Comparison of ENCODE assay signal across 9 cellular contexts in genomic region chrX:140817943-140818342, GRCh38.
DNase-seq lines count a peak whose midpoint lies in the region; ATAC-seq and TF ChIP-seq lines count a peak whose summit lies in the region.
"Had no signal": no experiment of that assay in that cellular context is flagged by ENCODE, and none has a peak within 500 bp of the region (broad histone marks: within the 10 kb centered on the region; RNA-seq: fewer than 3 reads in every experiment).

No MANE protein-coding gene starts in this region.

- H3K27ac Mint-ChIP-seq in chondrocyte (ENCODE audit: unreplicated experiment): no peak overlapping the region
- H3K27ac Mint-ChIP-seq in osteocyte (ENCODE audit: unreplicated experiment): no peak overlapping the region
- H3K27ac Mint-ChIP-seq: IgD-negative memory B cell had no signal

- H3K36me3 Mint-ChIP-seq in chondrocyte (ENCODE audit: low read depth) (no peaks in the 10 kb centered on the region), osteocyte (ENCODE audit: unreplicated experiment) (no peaks in the 10 kb centered on the region)
- H3K36me3 Mint-ChIP-seq: IgD-negative memory B cell had no signal

- H3K27ac ChIP-seq in MM.1S (ENCODE audit: low read length): no peak overlapping the region
- H3K27ac ChIP-seq in sigmoid colon: no peak overlapping the region
- no peak overlapping the region for H3K27ac ChIP-seq in thyroid gland

- TF ChIP-seq EP300 in sigmoid colon (IDR thresholded peaks at IDR 0.05): no peak

- H3K4me3 ChIP-seq in MM.1S (ENCODE audit: low read length): no peak overlapping the region
- H3K4me3 ChIP-seq in sigmoid colon: no peak overlapping the region
- H3K4me3 ChIP-seq in thyroid gland (replicated peaks in 1 of 3): no peak overlapping the region

- no peak overlapping the region for H2AFZ ChIP-seq in MM.1S (ENCODE audit: low read length)

- intact Hi-C loops in sigmoid colon (cut with DNase I) (no loop called here), sciatic nerve (cut with DNase I) (no loop called here), thyroid gland (cut with DNase I) (no loop called here)

- H3K9me3 Mint-ChIP-seq in chondrocyte (ENCODE audit: low read depth) (peaks cover 14% of the 10 kb centered on the region), osteocyte (ENCODE audit: unreplicated experiment) (peaks cover 14% of the 10 kb centered on the region)

- no peak for ATAC-seq in sciatic nerve
- ATAC-seq in HG03135 (IDR thresholded peaks at IDR 0.05; ENCODE audit: unreplicated experiment): no peak

- DNase-seq in GM13976 (ENCODE audit: low spot score) (peak; percentile 26), MM.1S (peak; percentile 57), chondrocyte (ENCODE audit: low spot score) (no peak), osteocyte (ENCODE audit: extremely low spot score, unreplicated experiment) (no peak), sigmoid colon (no peak), sciatic nerve (ENCODE audit: low spot score) (no peak), thyroid gland (no peak)

- H3K4me1 ChIP-seq in MM.1S (ENCODE audit: low read length): peaks cover 12% of the 10 kb centered on the region
- no peaks in the 10 kb centered on the region for H3K4me1 ChIP-seq in sigmoid colon
- no peaks in the 10 kb centered on the region for H3K4me1 ChIP-seq in thyroid gland

- no peaks in the 10 kb centered on the region for H3K36me3 ChIP-seq in MM.1S (replicated peaks; ENCODE audit: insufficient read depth, low read length)
- no peaks in the 10 kb centered on the region for H3K36me3 ChIP-seq in sigmoid colon
- no peaks in the 10 kb centered on the region for H3K36me3 ChIP-seq in thyroid gland

- TF ChIP-seq CTCF in GM13976 (IDR thresholded peaks at IDR 0.05; ENCODE audit: borderline replicate concordance, control extremely low read depth, extremely low read depth, insufficient read depth, missing control alignments): no peak
- TF ChIP-seq CTCF in MM.1S (IDR thresholded peaks at IDR 0.05; ENCODE audit: low read length): peak; percentile 61
- TF ChIP-seq CTCF in chondrocyte (IDR thresholded peaks at IDR 0.05): peak; percentile 80
- TF ChIP-seq CTCF in osteocyte (IDR thresholded peaks at IDR 0.05): peak; percentile 66
- peak in 1 of 4 experiments; percentile 17 for TF ChIP-seq CTCF in sigmoid colon (IDR thresholded peaks at IDR 0.05)
- peak in 3 of 6 experiments; percentile 7 to 42 (median 24) for TF ChIP-seq CTCF in thyroid gland (IDR thresholded peaks at IDR 0.05)

- in situ Hi-C loops in GM13976 (cut with MboI; ENCODE audit: low sequenced_read_pairs, unreplicated experiment): no loop called here

- no peaks in the 10 kb centered on the region for H3K9me2 ChIP-seq in MM.1S (replicated peaks; ENCODE audit: insufficient read depth, low read length)

- H3K9me3 ChIP-seq in MM.1S (replicated peaks; ENCODE audit: insufficient read depth, low read length) (no peaks in the 10 kb centered on the region), sigmoid colon (no peaks in the 10 kb centered on the region), thyroid gland (no peaks in the 10 kb centered on the region)

- H3K4me1 Mint-ChIP-seq in chondrocyte (ENCODE audit: low read depth) (peaks cover 21% of the 10 kb centered on the region), osteocyte (ENCODE audit: unreplicated experiment) (no peaks in the 10 kb centered on the region)
- H3K4me1 Mint-ChIP-seq: IgD-negative memory B cell had no signal

- H3F3A ChIP-seq in MM.1S (ENCODE audit: insufficient read depth, low read length): no peaks in the 10 kb centered on the region; the same call in 1 of the 2 replicates

- no peak overlapping the region for H3K9ac ChIP-seq in MM.1S (ENCODE audit: low read length)

- no peak overlapping the region for H3K4me2 ChIP-seq in MM.1S (ENCODE audit: low read depth, low read length)

- H4K20me1 ChIP-seq in MM.1S (ENCODE audit: insufficient read depth, low read length): no peaks in the 10 kb centered on the region

- H3K27me3 ChIP-seq in MM.1S (replicated peaks; ENCODE audit: insufficient read depth, low read length) (no peaks in the 10 kb centered on the region), sigmoid colon (no peaks in the 10 kb centered on the region), thyroid gland (no peaks in the 10 kb centered on the region)

- no peak overlapping the region for H3K4me3 Mint-ChIP-seq in chondrocyte (ENCODE audit: unreplicated experiment)
- H3K4me3 Mint-ChIP-seq in osteocyte (ENCODE audit: unreplicated experiment): no peak overlapping the region
- H3K4me3 Mint-ChIP-seq: IgD-negative memory B cell had no signal

- 31 to 35% methylated on average over 6 of the region's 6 CpGs for WGBS in sigmoid colon, 2 donors
- WGBS in thyroid gland, 2 donors: 34 to 40% methylated on average over 6 of the region's 6 CpGs

- H3K79me2 ChIP-seq in MM.1S (ENCODE audit: low read length): no peaks in the 10 kb centered on the region

- peaks cover 18% of the 10 kb centered on the region for H3K27me3 Mint-ChIP-seq in chondrocyte (ENCODE audit: low read depth)
- peaks cover 4% of the 10 kb centered on the region for H3K27me3 Mint-ChIP-seq in osteocyte (ENCODE audit: unreplicated experiment)
- H3K27me3 Mint-ChIP-seq: IgD-negative memory B cell had no signal

- no peak for TF ChIP-seq POLR2A in sigmoid colon (IDR thresholded peaks at IDR 0.05)
- no peak for TF ChIP-seq POLR2A in thyroid gland (IDR thresholded peaks at IDR 0.05)

Comparison
In these comparisons a context has a peak if more than half of its experiments do, and no peak if none do; other contexts are left out.
1. DNase-seq: peak in GM13976 (single experiment) and MM.1S (single experiment); none in chondrocyte (single experiment), osteocyte (single experiment), sigmoid colon (single experiment), sciatic nerve (single experiment) and thyroid gland (0 of 2).